Comparison of ENCODE assay signal across 11 cellular contexts in the genomic region with DNA sequence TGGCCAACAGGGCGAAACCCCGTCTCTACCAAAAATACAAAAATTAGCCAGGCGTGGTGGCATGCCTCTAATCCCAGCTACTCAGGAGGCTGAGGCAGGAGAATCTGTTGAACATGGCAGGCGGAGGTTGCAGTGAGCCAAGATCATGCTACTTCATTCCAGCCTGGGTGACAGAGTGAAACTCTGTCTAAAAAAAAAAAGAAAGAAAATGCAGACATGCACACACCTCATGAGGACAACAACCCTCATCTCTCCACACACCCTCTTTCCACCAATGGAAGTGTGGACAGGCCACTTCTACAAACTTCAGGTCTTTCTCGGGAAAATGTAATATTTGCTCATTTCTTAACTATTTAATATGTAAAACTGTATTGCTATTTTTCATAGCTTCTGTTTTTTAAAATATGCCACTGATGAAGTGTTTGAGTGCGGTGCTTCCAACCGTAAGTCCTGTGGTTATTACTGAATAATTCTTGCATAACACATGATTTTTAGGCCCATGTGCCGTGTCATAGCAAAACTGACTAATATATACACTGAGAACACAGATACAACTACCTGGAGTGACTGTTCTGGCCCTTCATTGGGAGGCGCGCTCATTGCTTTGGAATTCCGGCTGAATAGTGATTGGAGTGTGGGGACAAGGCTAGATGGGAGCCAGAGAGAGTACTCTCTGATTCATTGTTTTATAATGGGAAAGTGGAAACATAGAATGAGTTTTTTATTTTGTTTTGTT. TPM values are rescaled to one million over a fixed set of nuclear protein-coding genes. Genes with fewer than 3 reads are reported as not detected.
DNase-seq lines count a peak whose midpoint lies in the region; ATAC-seq, FAIRE-seq and TF ChIP-seq lines count a peak whose summit lies in the region.
"Had no signal": no experiment of that assay in that cellular context is flagged by ENCODE, and none has a peak within 500 bp of the region (broad histone marks: within the 10 kb centered on the region; RNA-seq: fewer than 3 reads in every experiment).

No MANE protein-coding gene starts in this region.

- no peaks in the 10 kb centered on the region for H3F3A ChIP-seq in MM.1S (ENCODE audit: insufficient read depth, low read length)

- TF ChIP-seq POLR2A in A549 (IDR thresholded peaks at IDR 0.05; ENCODE audit: low read length) (no peak), gastroesophageal sphincter (IDR thresholded peaks at IDR 0.05) (no peak)

- H2AFZ ChIP-seq in MM.1S (ENCODE audit: low read length), result no peak overlapping the region

- H3K4me3 Mint-ChIP-seq in activated naive CD4-positive, alpha-beta T cell treated with anti-CD3 and anti-CD28 coated beads for 36 hours, result no peak overlapping the region

- H3K27me3 ChIP-seq in gastroesophageal sphincter (no peaks in the 10 kb centered on the region), MM.1S (replicated peaks; ENCODE audit: insufficient read depth, low read length) (no peaks in the 10 kb centered on the region)

- no peaks in the 10 kb centered on the region for H3K36me3 Mint-ChIP-seq in activated naive CD4-positive, alpha-beta T cell treated with anti-CD3 and anti-CD28 coated beads for 36 hours (ENCODE audit: low read depth)
- H3K36me3 Mint-ChIP-seq: naive thymus-derived CD8-positive, alpha-beta T cell had no signal

- CTCF ChIA-PET in A549 (lab: Yijun Ruan, JAX), result interaction anchor here (0.7 to 1.2 kb wide), 2 partner anchors 84 to 89 kb away, joined by 3 read pairs; no protein-coding TSS in a partner anchor
- CTCF ChIA-PET in activated naive CD4-positive, alpha-beta T cell treated with anti-CD3 and anti-CD28 coated beads for 36 hours (lab: Charles Lee), result no interaction called here

- no peaks in the 10 kb centered on the region for H4K20me1 ChIP-seq in MM.1S (ENCODE audit: insufficient read depth, low read length)

- H3K4me2 ChIP-seq in A549, result no peak overlapping the region
- no peak overlapping the region for H3K4me2 ChIP-seq in MM.1S (ENCODE audit: low read depth, low read length)

- intact Hi-C loops in activated naive CD4-positive, alpha-beta T cell treated with anti-CD3 and anti-CD28 coated beads for 36 hours (cut with micrococcal nuclease), result no loop called here

- no peak overlapping the region for H3K4me3 ChIP-seq in A549
- no peak overlapping the region for H3K4me3 ChIP-seq in gastroesophageal sphincter
- H3K4me3 ChIP-seq in MM.1S (ENCODE audit: low read length), result no peak overlapping the region

- H3K27me3 Mint-ChIP-seq in activated naive CD4-positive, alpha-beta T cell treated with anti-CD3 and anti-CD28 coated beads for 36 hours (ENCODE audit: low read depth), result no peaks in the 10 kb centered on the region

- POLR2A ChIA-PET in A549 (lab: Yijun Ruan, JAX), result no interaction called here

- H3K9me3 Mint-ChIP-seq in activated naive CD4-positive, alpha-beta T cell treated with anti-CD3 and anti-CD28 coated beads for 36 hours, result no peaks in the 10 kb centered on the region
- H3K9me3 Mint-ChIP-seq: naive thymus-derived CD8-positive, alpha-beta T cell had no signal

- H3K4me1 ChIP-seq in A549 (no peaks in the 10 kb centered on the region), gastroesophageal sphincter (no peaks in the 10 kb centered on the region), MM.1S (ENCODE audit: low read length) (no peaks in the 10 kb centered on the region)

- no peak overlapping the region for H3K27ac ChIP-seq in A549
- no peak overlapping the region for H3K27ac ChIP-seq in gastroesophageal sphincter
- H3K27ac ChIP-seq in MM.1S (ENCODE audit: low read length), result no peak overlapping the region

- no peak for FAIRE-seq in A549 (lab: Jason Lieb, UNC)

- no peaks in the 10 kb centered on the region for H3K36me3 ChIP-seq in gastroesophageal sphincter
- no peaks in the 10 kb centered on the region for H3K36me3 ChIP-seq in MM.1S (replicated peaks; ENCODE audit: insufficient read depth, low read length)

- no peak for TF ChIP-seq CTCF in A549 (IDR thresholded peaks at IDR 0.05)
- TF ChIP-seq CTCF in gastroesophageal sphincter (IDR thresholded peaks at IDR 0.05), result no peak
- no peak for TF ChIP-seq CTCF in MM.1S (IDR thresholded peaks at IDR 0.05; ENCODE audit: low read length)

- no peak overlapping the region for H3K27ac Mint-ChIP-seq in activated naive CD4-positive, alpha-beta T cell treated with anti-CD3 and anti-CD28 coated beads for 36 hours

- ATAC-seq in A549 (peak; percentile 71 to 76), GM19351 (IDR thresholded peaks at IDR 0.05; ENCODE audit: unreplicated experiment) (peak; percentile 98), HG03095 (IDR thresholded peaks at IDR 0.05; ENCODE audit: unreplicated experiment) (peak; percentile 96), gastroesophageal sphincter (no peak)

- H3K9me3 ChIP-seq in A549, result no peaks in the 10 kb centered on the region
- no peaks in the 10 kb centered on the region for H3K9me3 ChIP-seq in gastroesophageal sphincter
- no peaks in the 10 kb centered on the region for H3K9me3 ChIP-seq in MM.1S (replicated peaks; ENCODE audit: insufficient read depth, low read length)

- peak in 1 of 2 experiments; percentile 15 for DNase-seq in A549 (ENCODE audit: low read depth in 1 of 2, low spot score in 1 of 2)
- DNase-seq in amniotic stem cell (lab: John Stamatoyannopoulos, UW), result peak; percentile 21
- no peak for DNase-seq in activated naive CD4-positive, alpha-beta T cell treated with anti-CD3 and anti-CD28 coated beads for 36 hours
- no peak for DNase-seq in MM.1S
- no peak for DNase-seq in NCI-H1105 (lab: John Stamatoyannopoulos, UW)
- DNase-seq: naive thymus-derived CD8-positive, alpha-beta T cell; NCI-H69 had no signal

- H3K4me1 Mint-ChIP-seq in activated naive CD4-positive, alpha-beta T cell treated with anti-CD3 and anti-CD28 coated beads for 36 hours (ENCODE audit: low read depth), result no peaks in the 10 kb centered on the region

- WGBS in A549 (ENCODE audit: missing lambda C conversion rate), result 78% methylated on average over 11 of the region's 11 CpGs
- 87 to 97% methylated on average over 6 to 9 of the region's 11 CpGs for WGBS in gastroesophageal sphincter (ENCODE audit: low coverage in 1 of 2), 2 donors

- no peaks in the 10 kb centered on the region for H3K9me2 ChIP-seq in MM.1S (replicated peaks; ENCODE audit: insufficient read depth, low read length)

- TF ChIP-seq RAD21 in A549 (conservative IDR thresholded peaks at IDR 0.05 in 1 of 2, IDR thresholded peaks at IDR 0.05 in 1 of 2), result no peak

- H3K79me2 ChIP-seq in MM.1S (ENCODE audit: low read length), result no peaks in the 10 kb centered on the region

- TF ChIP-seq EP300 in A549 (IDR thresholded peaks at IDR 0.05) (no peak), gastroesophageal sphincter (IDR thresholded peaks at IDR 0.05) (no peak)

- H3K9ac ChIP-seq in MM.1S (ENCODE audit: low read length), result no peak overlapping the region

TF ChIP-seq in A549, 52 proteins besides CTCF, POLR2A, EP300 and RAD21:
- TF ChIP-seq, protein P1, sequence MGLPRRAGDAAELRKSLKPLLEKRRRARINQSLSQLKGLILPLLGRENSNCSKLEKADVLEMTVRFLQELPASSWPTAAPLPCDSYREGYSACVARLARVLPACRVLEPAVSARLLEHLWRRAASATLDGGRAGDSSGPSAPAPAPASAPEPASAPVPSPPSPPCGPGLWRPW (IDR thresholded peaks at IDR 0.05), result no peak
- TF ChIP-seq MAZ (IDR thresholded peaks at IDR 0.05; ENCODE audit: borderline replicate concordance, low read depth, low read length) (no peak), PHF8 (IDR thresholded peaks at IDR 0.05; ENCODE audit: borderline replicate concordance, low read depth) (no peak), KDM1A (IDR thresholded peaks at IDR 0.05; ENCODE audit: low read depth) (no peak), FOSB (CRISPR knock-in tag; IDR thresholded peaks at IDR 0.05) (no peak), ESRRA (IDR thresholded peaks at IDR 0.05; ENCODE audit: borderline replicate concordance, low read length) (no peak), HDAC2 (IDR thresholded peaks at IDR 0.05) (no peak)
- TF ChIP-seq, protein P2, sequence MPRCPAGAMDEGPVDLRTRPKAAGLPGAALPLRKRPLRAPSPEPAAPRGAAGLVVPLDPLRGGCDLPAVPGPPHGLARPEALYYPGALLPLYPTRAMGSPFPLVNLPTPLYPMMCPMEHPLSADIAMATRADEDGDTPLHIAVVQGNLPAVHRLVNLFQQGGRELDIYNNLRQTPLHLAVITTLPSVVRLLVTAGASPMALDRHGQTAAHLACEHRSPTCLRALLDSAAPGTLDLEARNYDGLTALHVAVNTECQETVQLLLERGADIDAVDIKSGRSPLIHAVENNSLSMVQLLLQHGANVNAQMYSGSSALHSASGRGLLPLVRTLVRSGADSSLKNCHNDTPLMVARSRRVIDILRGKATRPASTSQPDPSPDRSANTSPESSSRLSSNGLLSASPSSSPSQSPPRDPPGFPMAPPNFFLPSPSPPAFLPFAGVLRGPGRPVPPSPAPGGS (IDR thresholded peaks at IDR 0.05), result no peak

RNA-seq across cellular contexts. Expression of a gene that starts 23.1 kb away (rescaled TPM):
- 0.27 and 0.37 TPM in 2 replicates for polyA plus RNA-seq in A549 (2011; rRNA removed)
- polyA plus RNA-seq in A549 (2012; cell fraction: cytosol; rRNA removed), result 0.01 TPM in 2 replicates
- not detected in 2 replicates for polyA plus RNA-seq in A549 (2012; cell fraction: nucleus; rRNA removed)
- 0.04 TPM in 2 of 3 replicates, not detected in the other for polyA plus RNA-seq in A549 (2017; fragmentation: RNase III; extraction: RNeasy Plus Mini Kit Qiagen cat#74134 plus additional on column Dnase treatment)
- 0.08 TPM in 1 of 2 replicates, not detected in the other for polyA minus RNA-seq in A549 (2011; rRNA and poly(A)+ RNA removed)
- under 1 TPM in 1 of 4 donors, not detected in 3; 0.35 TPM for total RNA-seq in gastroesophageal sphincter
- not detected for total RNA-seq in activated naive CD4-positive, alpha-beta T cell treated with anti-CD3 and anti-CD28 coated beads for 36 hours
- total RNA-seq: naive thymus-derived CD8-positive, alpha-beta T cell had no signal
- polyA plus RNA-seq: naive thymus-derived CD8-positive, alpha-beta T cell had no signal

RNA-seq across cellular contexts. Expression of a gene that starts 33.9 kb away (rescaled TPM):
- polyA plus RNA-seq in A549 (2011; rRNA removed), result not detected in 2 replicates
- polyA plus RNA-seq in A549 (2012; cell fraction: cytosol; rRNA removed), result not detected in 2 replicates
- polyA plus RNA-seq in A549 (2012; cell fraction: nucleus; rRNA removed), result not detected in 2 replicates
- polyA plus RNA-seq in A549 (2017; fragmentation: RNase III; extraction: RNeasy Plus Mini Kit Qiagen cat#74134 plus additional on column Dnase treatment), result not detected in 3 replicates
- polyA minus RNA-seq in A549 (2011; rRNA and poly(A)+ RNA removed), result not detected in 2 replicates
- total RNA-seq in gastroesophageal sphincter, result 1 to 10 TPM; 3.1 to 7.9 (median 5.9) TPM
- total RNA-seq in activated naive CD4-positive, alpha-beta T cell treated with anti-CD3 and anti-CD28 coated beads for 36 hours, result 1 to 10 TPM; 3.8 to 3.9 TPM

RNA-seq across cellular contexts. Expression of a gene that starts 34.0 kb away (rescaled TPM):
- polyA plus RNA-seq in A549 (2011; rRNA removed) (not detected in 2 replicates), A549 (2017; fragmentation: RNase III; extraction: RNeasy Plus Mini Kit Qiagen cat#74134 plus additional on column Dnase treatment) (not detected in 3 replicates)
- polyA plus RNA-seq in A549 (2012; cell fraction: cytosol; rRNA removed), result not detected in 2 replicates
- polyA plus RNA-seq in A549 (2012; cell fraction: nucleus; rRNA removed), result not detected in 2 replicates
- polyA minus RNA-seq in A549 (2011; rRNA and poly(A)+ RNA removed), result not detected in 2 replicates
- not detected for total RNA-seq in gastroesophageal sphincter
- under 1 TPM in 1 of 2 experiments, not detected in 1; 0.12 TPM for total RNA-seq in activated naive CD4-positive, alpha-beta T cell treated with anti-CD3 and anti-CD28 coated beads for 36 hours
- polyA plus RNA-seq: adipose tissue; naive thymus-derived CD8-positive, alpha-beta T cell had no signal
